12 cellular contexts compared by ENCODE assay signal in the genomic region with DNA sequence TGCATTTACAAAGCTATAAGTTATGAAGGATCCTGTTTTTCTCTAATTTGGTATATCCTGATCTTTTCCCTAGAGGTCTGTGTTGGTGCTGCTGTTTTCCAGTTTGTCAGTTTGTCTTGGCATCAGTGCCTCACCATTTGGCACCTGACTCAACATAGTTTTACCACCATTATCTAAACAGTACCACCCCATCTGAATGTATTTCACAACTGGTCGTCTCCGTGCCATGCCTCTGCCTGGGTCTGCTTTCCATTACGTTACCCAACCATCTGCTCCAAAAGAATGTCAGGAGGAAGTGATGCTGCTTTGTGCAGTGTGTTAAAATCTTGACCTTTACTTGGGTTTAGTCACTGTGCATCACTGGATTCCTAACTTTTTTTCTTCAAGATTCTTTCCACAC.
DNase-seq lines count a peak whose midpoint lies in the region; TF ChIP-seq lines count a peak whose summit lies in the region.
"Had no signal": no experiment of that assay in that cellular context is flagged by ENCODE, and none has a peak within 500 bp of the region (broad histone marks: within the 10 kb centered on the region; RNA-seq: fewer than 3 reads in every experiment).

No MANE protein-coding gene starts in this region.

- peak; percentile 90 for DNase-seq in Daoy (ENCODE audit: low read depth)
- DNase-seq in RKO (ENCODE audit: low spot score): peak; percentile 24
- peak; percentile 98 for DNase-seq in fibroblast of mammary gland (ENCODE audit: low read depth)
- DNase-seq in pulmonary artery endothelial cell (ENCODE audit: low read depth, low spot score): peak; percentile 96
- DNase-seq in cerebellum (ENCODE audit: low spot score): no peak
- no peak for DNase-seq in stimulated activated CD4-positive, alpha-beta T cell treated with anti-CD3 and anti-CD28 coated beads, Interleukin-12 subunit alpha, Interleukin-12 subunit beta, amount 100 ng/mL, for 4 hours
- DNase-seq in OCI-M2 (lab: John Stamatoyannopoulos, UW; ENCODE audit: unreplicated experiment): no peak
- no peak for DNase-seq in activated CD4-positive, alpha-beta T cell treated with anti-CD3 and anti-CD28 coated beads, Interleukin-2, amount 50 U/mL, for 48 hours
- DNase-seq: DMS53; islet precursor cell; stimulated activated CD4-positive, alpha-beta T cell treated with anti-CD3 and anti-CD28 coated beads, Interleukin-15, amount 100 ng/mL, for 24 hours; testis had no signal

- TF ChIP-seq CTCF in fibroblast of mammary gland (conservative IDR thresholded peaks at IDR 0.05; ENCODE audit: control insufficient read depth, insufficient read depth, low read depth, low read length): peak; percentile 8

- H3K4me3 ChIP-seq in fibroblast of mammary gland (ENCODE audit: control insufficient read depth, low read depth, low read length): no peak overlapping the region
- H3K4me3 ChIP-seq: testis had no signal

Comparison
In these comparisons a context has a peak if more than half of its experiments do, and no peak if none do; other contexts are left out.
1. DNase-seq: peak in Daoy (single experiment), RKO (single experiment), fibroblast of mammary gland (single experiment) and pulmonary artery endothelial cell (single experiment); none in cerebellum (single experiment), stimulated activated CD4-positive, alpha-beta T cell treated with anti-CD3 and anti-CD28 coated beads, Interleukin-12 subunit alpha, Interleukin-12 subunit beta, amount 100 ng/mL, for 4 hours (single experiment), OCI-M2 (single experiment) and activated CD4-positive, alpha-beta T cell treated with anti-CD3 and anti-CD28 coated beads, Interleukin-2, amount 50 U/mL, for 48 hours (0 of 2).